Comparison of ENCODE assay signal across 8 cellular contexts in the genomic region with DNA sequence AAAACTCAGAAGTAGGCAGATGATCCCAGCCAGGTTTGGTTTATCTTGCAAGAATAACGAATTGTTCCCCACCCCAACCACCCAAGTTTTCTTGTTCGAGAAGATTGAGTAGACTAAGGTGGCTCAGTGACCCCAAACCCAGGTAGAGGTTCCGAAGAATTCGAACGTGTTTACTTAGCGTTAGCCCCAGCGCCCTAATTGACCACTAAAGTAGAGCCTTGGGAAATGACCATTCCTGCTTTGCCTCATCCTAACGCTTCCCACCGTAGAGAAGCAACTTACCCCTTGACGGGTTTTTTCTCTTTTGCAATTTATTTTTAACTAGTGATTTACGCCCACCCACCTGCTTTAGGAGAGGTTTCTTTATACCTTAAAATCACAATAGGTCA. TPM values are rescaled to one million over a fixed set of nuclear protein-coding genes. Genes with fewer than 3 reads are reported as not detected.
A peak's percentile ranks its signal among the peaks of the same experiment; 100 is the strongest.
DNase-seq lines count a peak whose midpoint lies in the region; ATAC-seq and TF ChIP-seq lines count a peak whose summit lies in the region.

No MANE protein-coding gene starts in this region.

- H3K4me3 ChIP-seq in right atrium auricular region (peak overlapping the region; percentile 95 to 96), gastrocnemius medialis (peak overlapping the region; percentile 74 to 98 (median 88))

- POLR2A ChIA-PET in activated CD4-positive, alpha-beta memory T cell treated with anti-CD3 and anti-CD28 coated beads, Interleukin-2, amount 10 ng/mL, durations not matched to agents 7 days and 5 days (lab: Charles Lee): interaction anchor here (1.0 to 2.2 kb wide), 5 partner anchors 68 to 342 kb away, joined by 4 to 9 read pairs (median 8); partner anchors contain the start of genes DEGS1 and NVL

- no peaks in the 10 kb centered on the region for H3K27me3 Mint-ChIP-seq in activated T-cell treated with anti-CD3 and anti-CD28 coated beads, Interleukin-2, amount 50 U/mL, for 72 hours (ENCODE audit: low read depth)
- peaks cover 6% of the 10 kb centered on the region for H3K27me3 Mint-ChIP-seq in activated CD4-positive, alpha-beta memory T cell treated with anti-CD3 and anti-CD28 coated beads, Interleukin-2, amount 10 ng/mL, durations not matched to agents 7 days and 5 days

- peak overlapping the region; percentile 88 to 94 for H3K4me3 Mint-ChIP-seq in activated T-cell treated with anti-CD3 and anti-CD28 coated beads, Interleukin-2, amount 50 U/mL, for 72 hours
- peak overlapping the region; percentile 90 for H3K4me3 Mint-ChIP-seq in activated CD4-positive, alpha-beta memory T cell treated with anti-CD3 and anti-CD28 coated beads, Interleukin-2, amount 10 ng/mL, durations not matched to agents 7 days and 5 days

- no peaks in the 10 kb centered on the region for H3K27me3 ChIP-seq in right atrium auricular region
- peaks cover 0 to 2% (median 0%) of the 10 kb centered on the region in 3 donors for H3K27me3 ChIP-seq in gastrocnemius medialis

- TF ChIP-seq CTCF in right atrium auricular region (IDR thresholded peaks at IDR 0.05) (no peak), gastrocnemius medialis (IDR thresholded peaks at IDR 0.05 in 4 of 5, conservative IDR thresholded peaks at IDR 0.05 in 1 of 5) (no peak)

- H3K27ac ChIP-seq in right atrium auricular region (peak overlapping the region; percentile 93 to 98), gastrocnemius medialis (peak overlapping the region; percentile 85 to 96 (median 92))

- peaks cover 0 to 22% of the 10 kb centered on the region in 2 donors for H3K4me1 ChIP-seq in right atrium auricular region
- H3K4me1 ChIP-seq in gastrocnemius medialis: peaks cover 21 to 23% of the 10 kb centered on the region in 2 donors

- no peak for DNase-seq in activated T-cell treated with anti-CD3 and anti-CD28 coated beads, Interleukin-2, amount 50 U/mL, for 72 hours
- no peak for DNase-seq in activated T-cell treated with anti-CD3 and anti-CD28 coated beads for 4 hours
- no peak for DNase-seq in activated CD4-positive, alpha-beta memory T cell treated with anti-CD3 and anti-CD28 coated beads, Interleukin-2, amount 10 ng/mL, durations not matched to agents 7 days and 5 days
- no peak for DNase-seq in right atrium auricular region (ENCODE audit: low spot score)
- DNase-seq in gastrocnemius medialis: no peak
- DNase-seq in NCI-H187 (lab: John Stamatoyannopoulos, UW): no peak

- intact Hi-C loops in gastrocnemius medialis (cut with DNase I; ENCODE audit: low total_unique reads): loop anchor here (1.0 to 10.0 kb wide), 3 partner anchors 68 to 343 kb away; partner anchors contain the start of gene DEGS1

- H3K9me3 Mint-ChIP-seq in activated T-cell treated with anti-CD3 and anti-CD28 coated beads, Interleukin-2, amount 50 U/mL, for 72 hours: peaks cover 0 to 3% of the 10 kb centered on the region in 2 donors
- no peaks in the 10 kb centered on the region for H3K9me3 Mint-ChIP-seq in activated CD4-positive, alpha-beta memory T cell treated with anti-CD3 and anti-CD28 coated beads, Interleukin-2, amount 10 ng/mL, durations not matched to agents 7 days and 5 days

- peaks cover 1 to 4% of the 10 kb centered on the region in 2 donors for H3K36me3 Mint-ChIP-seq in activated T-cell treated with anti-CD3 and anti-CD28 coated beads, Interleukin-2, amount 50 U/mL, for 72 hours (ENCODE audit: insufficient read depth in 2 of 2)
- peaks cover 12% of the 10 kb centered on the region for H3K36me3 Mint-ChIP-seq in activated CD4-positive, alpha-beta memory T cell treated with anti-CD3 and anti-CD28 coated beads, Interleukin-2, amount 10 ng/mL, durations not matched to agents 7 days and 5 days (ENCODE audit: low read depth)

- peak overlapping the region; percentile 99 for H3K27ac Mint-ChIP-seq in activated T-cell treated with anti-CD3 and anti-CD28 coated beads, Interleukin-2, amount 50 U/mL, for 72 hours
- H3K27ac Mint-ChIP-seq in activated CD4-positive, alpha-beta memory T cell treated with anti-CD3 and anti-CD28 coated beads, Interleukin-2, amount 10 ng/mL, durations not matched to agents 7 days and 5 days: peak overlapping the region; percentile 89

- ATAC-seq in activated T-cell treated with anti-CD3 and anti-CD28 coated beads, Interleukin-2, amount 50 U/mL, for 72 hours (replicated peaks in 1 of 2): peak in 1 of 2 donors; percentile 0
- ATAC-seq in gastrocnemius medialis (peak in 1 of 2 donors; percentile 18), HG02973 (IDR thresholded peaks at IDR 0.05; ENCODE audit: unreplicated experiment) (no peak), HG03159 (IDR thresholded peaks at IDR 0.05; ENCODE audit: unreplicated experiment) (no peak)

- H3K9me3 ChIP-seq in right atrium auricular region (no peaks in the 10 kb centered on the region), gastrocnemius medialis (no peaks in the 10 kb centered on the region)

- in situ Hi-C loops in gastrocnemius medialis (cut with MboI; ENCODE audit: low sequenced_read_pairs in 4 of 4): loop anchor here (5.0 to 25.0 kb wide), 5 partner anchors 210 to 350 kb away; partner anchors contain the start of gene NVL (in 2 of the 4)

- TF ChIP-seq POLR2A in gastrocnemius medialis (IDR thresholded peaks at IDR 0.05): no peak

- CTCF ChIA-PET in activated CD4-positive, alpha-beta memory T cell treated with anti-CD3 and anti-CD28 coated beads, Interleukin-2, amount 10 ng/mL, durations not matched to agents 7 days and 5 days (lab: Charles Lee): interaction anchor here (0.6 to 5.2 kb wide), 7 partner anchors 68 to 343 kb away, joined by 3 to 54 read pairs (median 4); partner anchors contain the start of gene DEGS1

- H3K36me3 ChIP-seq in right atrium auricular region (no peaks in the 10 kb centered on the region), gastrocnemius medialis (no peaks in the 10 kb centered on the region)

- H3K4me1 Mint-ChIP-seq in activated T-cell treated with anti-CD3 and anti-CD28 coated beads, Interleukin-2, amount 50 U/mL, for 72 hours (ENCODE audit: low read depth): peaks cover 34% of the 10 kb centered on the region
- H3K4me1 Mint-ChIP-seq in activated CD4-positive, alpha-beta memory T cell treated with anti-CD3 and anti-CD28 coated beads, Interleukin-2, amount 10 ng/mL, durations not matched to agents 7 days and 5 days: peaks cover 34% of the 10 kb centered on the region

RNA-seq across cellular contexts. Expression of gene FBXO28, which starts 0.9 kb away (rescaled TPM):
- 10 to 100 TPM; 19.7 to 23.7 TPM for total RNA-seq in activated T-cell treated with anti-CD3 and anti-CD28 coated beads, Interleukin-2, amount 50 U/mL, for 72 hours
- 10 to 100 TPM; 25.5 to 30.6 TPM for total RNA-seq in activated CD4-positive, alpha-beta memory T cell treated with anti-CD3 and anti-CD28 coated beads, Interleukin-2, amount 10 ng/mL, durations not matched to agents 7 days and 5 days
- total RNA-seq in right atrium auricular region (10 to 100 TPM; 15.4 to 17.9 TPM), gastrocnemius medialis (10 to 100 TPM; 20.2 to 30.9 (median 27.4) TPM)
